25 cellular contexts compared by ENCODE assay signal in the genomic region with DNA sequence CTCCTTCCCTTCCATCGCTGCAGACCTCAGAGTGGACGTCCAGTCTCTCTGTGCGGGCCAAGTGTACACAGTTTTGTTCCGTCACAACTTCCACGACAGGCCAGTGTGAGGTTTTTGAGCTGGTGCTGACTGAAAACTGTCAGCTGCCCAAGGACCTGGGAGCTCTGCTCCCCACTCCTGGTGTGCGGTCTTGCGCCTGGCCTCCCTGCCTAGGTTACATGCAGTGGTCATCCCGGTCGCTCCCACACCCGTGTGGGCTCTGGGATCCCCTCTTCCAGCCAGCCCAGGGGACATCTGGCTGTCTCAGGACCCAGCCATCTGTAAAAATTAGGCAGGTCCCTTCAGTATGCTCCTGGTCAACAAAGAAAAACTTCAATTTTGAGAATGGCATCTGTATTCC.
DNase-seq lines count a peak whose midpoint lies in the region; ATAC-seq, FAIRE-seq and TF ChIP-seq lines count a peak whose summit lies in the region.
"Had no signal": no experiment of that assay in that cellular context is flagged by ENCODE, and none has a peak within 500 bp of the region (broad histone marks: within the 10 kb centered on the region; RNA-seq: fewer than 3 reads in every experiment).

No MANE protein-coding gene starts in this region.

- TF ChIP-seq CTCF in KMS-11 (conservative IDR thresholded peaks at IDR 0.05; ENCODE audit: low read depth, low read length) = no peak
- TF ChIP-seq CTCF in H1 (IDR thresholded peaks at IDR 0.05; ENCODE audit: control extremely low read depth in 1 of 3, insufficient read depth in 1 of 3, low read depth in 1 of 3, low read length in 3 of 3) = no peak
- no peak for TF ChIP-seq CTCF in tibial artery (IDR thresholded peaks at IDR 0.05)
- no peak for TF ChIP-seq CTCF in lower leg skin (IDR thresholded peaks at IDR 0.05)

- H3K9me3 Mint-ChIP-seq in activated CD4-positive, alpha-beta T cell treated with anti-CD3 and anti-CD28 coated beads for 36 hours (ENCODE audit: low read depth) = peaks cover 8% of the 10 kb centered on the region
- H3K9me3 Mint-ChIP-seq: CD4-positive, alpha-beta T cell had no signal

- TF ChIP-seq EP300 in H1 (IDR thresholded peaks at IDR 0.05; ENCODE audit: borderline replicate concordance in 1 of 2, low read depth in 2 of 2, low read length in 2 of 2) = no peak

- H3K4me3 ChIP-seq in KMS-11 (IDR thresholded peaks at IDR 0.05; ENCODE audit: insufficient read depth, low read depth, low read length) (no peak overlapping the region), H1 (ENCODE audit: extremely low read depth in 1 of 4, insufficient read depth in 2 of 4, low read depth in 3 of 4, low read length in 4 of 4) (no peak overlapping the region), tibial artery (no peak overlapping the region), lower leg skin (ENCODE audit: low read depth, poor library complexity, severe bottlenecking) (no peak overlapping the region)
- H3K4me3 ChIP-seq: PC-9, SJSA1 had no signal

- H2BK120ac ChIP-seq in H1 (replicated peaks; ENCODE audit: low read depth, low read length) = no peak overlapping the region

- H3K36me3 Mint-ChIP-seq in activated CD4-positive, alpha-beta T cell treated with anti-CD3 and anti-CD28 coated beads for 36 hours (ENCODE audit: low read depth) = no peaks in the 10 kb centered on the region

- H2BK20ac ChIP-seq in H1 (ENCODE audit: low read length) = no peak overlapping the region

- peaks cover 5% of the 10 kb centered on the region for H3K27me3 Mint-ChIP-seq in activated CD4-positive, alpha-beta T cell treated with anti-CD3 and anti-CD28 coated beads for 36 hours
- H3K27me3 Mint-ChIP-seq: CD4-positive, alpha-beta T cell had no signal

- H3K9me3 ChIP-seq in H1 (ENCODE audit: insufficient read depth in 2 of 2, low read depth in 1 of 2, low read length in 1 of 2) (no peaks in the 10 kb centered on the region; a peak in 1 of 4 replicates), tibial artery (no peaks in the 10 kb centered on the region)
- H3K9me3 ChIP-seq: SJSA1 had no signal

- no peak for TF ChIP-seq RAD21 in H1 (IDR thresholded peaks at IDR 0.05 in 1 of 2, conservative IDR thresholded peaks at IDR 0.05 in 1 of 2; ENCODE audit: low read depth in 2 of 2, low read length in 2 of 2)

- peaks cover 27% of the 10 kb centered on the region for H3K4me1 Mint-ChIP-seq in activated CD4-positive, alpha-beta T cell treated with anti-CD3 and anti-CD28 coated beads for 36 hours

- H3K56ac ChIP-seq in H1 (replicated peaks; ENCODE audit: insufficient read length, low read depth, low read length) = no peak overlapping the region

- CTCF ChIA-PET in activated CD4-positive, alpha-beta T cell treated with anti-CD3 and anti-CD28 coated beads for 36 hours (lab: Charles Lee) = interaction anchor here (0.6 kb wide), 1 partner anchor 1156 kb away, joined by 3 read pairs; no protein-coding TSS in a partner anchor
- CTCF ChIA-PET in H1 (lab: Charles Lee; ENCODE audit: partially characterized antibody) = interaction anchor here (1.1 to 1.2 kb wide), 2 partner anchors 16 to 27 kb away, joined by 3 read pairs; no protein-coding TSS in a partner anchor

- H3K79me1 ChIP-seq in H1 (ENCODE audit: low read depth, low read length) = no peaks in the 10 kb centered on the region

- H2AFZ ChIP-seq in KMS-11 (ENCODE audit: low read depth) (no peak overlapping the region), H1 (ENCODE audit: low read length) (no peak overlapping the region)
- H2AFZ ChIP-seq: PC-9 had no signal

- H3K27ac ChIP-seq in KMS-11 = no peak overlapping the region
- no peak overlapping the region for H3K27ac ChIP-seq in H1 (ENCODE audit: low read depth, low read length)
- H3K27ac ChIP-seq in tibial artery = peak overlapping the region; percentile 87 to 91
- H3K27ac ChIP-seq: PC-9, SJSA1 had no signal

- no peaks in the 10 kb centered on the region for H3K36me3 ChIP-seq in KMS-11 (ENCODE audit: insufficient read depth)
- no peaks in the 10 kb centered on the region for H3K36me3 ChIP-seq in H1 (ENCODE audit: control insufficient read depth in 2 of 4, insufficient read depth in 4 of 4, low read length in 3 of 4)
- H3K36me3 ChIP-seq in tibial artery = no peaks in the 10 kb centered on the region
- H3K36me3 ChIP-seq: SJSA1 had no signal

- TF ChIP-seq POLR2A in H1 (IDR thresholded peaks at IDR 0.05; ENCODE audit: control extremely low read depth in 1 of 2, low read depth in 2 of 2, low read length in 2 of 2) (no peak), lower leg skin (IDR thresholded peaks at IDR 0.05) (no peak)

- H3K4me3 Mint-ChIP-seq in activated CD4-positive, alpha-beta T cell treated with anti-CD3 and anti-CD28 coated beads for 36 hours = no peak overlapping the region
- H3K4me3 Mint-ChIP-seq: CD4-positive, alpha-beta T cell had no signal

- no peak for FAIRE-seq in H1 (lab: Jason Lieb, UNC)
- FAIRE-seq: GM12892, GM19239, H54, HepG2 had no signal

- H3K4ac ChIP-seq in H1 (replicated peaks; ENCODE audit: insufficient read length, low read depth, low read length) = no peak overlapping the region

- no peak overlapping the region for H4K91ac ChIP-seq in H1 (replicated peaks; ENCODE audit: insufficient read length, low read length)

- H2BK15ac ChIP-seq in H1 (ENCODE audit: low read length) = peak overlapping the region; percentile 92; the same call in 1 of the 2 replicates

- peaks cover 5% of the 10 kb centered on the region; the same call in 1 of the 2 replicates for H3K23me2 ChIP-seq in H1 (ENCODE audit: low read depth, low read length)

- no peak overlapping the region for H3K18ac ChIP-seq in H1 (ENCODE audit: extremely low read depth, low read length)

- H4K20me1 ChIP-seq in KMS-11 (ENCODE audit: insufficient read depth) = no peaks in the 10 kb centered on the region
- H4K20me1 ChIP-seq in H1 (replicated peaks in 1 of 2; ENCODE audit: control insufficient read depth in 1 of 2, insufficient read depth in 2 of 2, low read length in 2 of 2) = no peaks in the 10 kb centered on the region

- intact Hi-C loops in activated CD4-positive, alpha-beta T cell treated with anti-CD3 and anti-CD28 coated beads for 36 hours (cut with DNase I, micrococcal nuclease) = loop anchor here (1.0 to 5.0 kb wide), 4 partner anchors 13 to 200 kb away; partner anchors contain the start of gene ESYT2 (in 1 of the 2)
- intact Hi-C loops in tibial artery (cut with DNase I; ENCODE audit: low total_unique reads) (no loop called here), lower leg skin (cut with DNase I; ENCODE audit: low total_unique reads) (no loop called here), left colon (cut with DNase I, micrococcal nuclease) (no loop called here)

- DNase-seq in activated CD4-positive, alpha-beta T cell treated with anti-CD3 and anti-CD28 coated beads for 36 hours = no peak
- DNase-seq in activated CD4-positive, alpha-beta T cell treated with anti-CD3 and anti-CD28 coated beads, Interleukin-2, amount 50 U/mL, for 4 hours = no peak
- no peak for DNase-seq in H1 (ENCODE audit: low read depth in 1 of 2, low spot score in 2 of 2)
- no peak for DNase-seq in tibial artery
- no peak for DNase-seq in lower leg skin (ENCODE audit: low spot score in 2 of 2)
- no peak for DNase-seq in NCI-H748 (lab: John Stamatoyannopoulos, UW; ENCODE audit: unreplicated experiment)
- DNase-seq in left colon = no peak
- DNase-seq: 8988T; CD4-positive, alpha-beta T cell; DMS79; MV-4-11; NCI-H1105; NCI-H1436 treated with DMSO at 0.1 percent for 48 hours; NCI-H187 treated with DMSO at 0.1 percent for 48 hours; NCI-H2171 treated with DMSO at 0.1 percent for 48 hours; NCI-H524 treated with DMSO at 0.1 percent for 48 hours; PC-9; Right ventricle myocardium superior; RPMI8226 had no signal

- POLR2A ChIA-PET in activated CD4-positive, alpha-beta T cell treated with anti-CD3 and anti-CD28 coated beads for 36 hours (lab: Charles Lee) = interaction anchor here (0.9 kb wide), 1 partner anchor 180 kb away, joined by 4 read pairs; no protein-coding TSS in a partner anchor
- POLR2A ChIA-PET in H1 (lab: Charles Lee; ENCODE audit: partially characterized antibody) = no interaction called here

- H2BK5ac ChIP-seq in H1 (ENCODE audit: low read depth, low read length) = no peak overlapping the region

- H4K5ac ChIP-seq in H1 (ENCODE audit: insufficient read length, low read depth, low read length) = no peak overlapping the region

- H3K79me2 ChIP-seq in KMS-11 (ENCODE audit: insufficient read depth, low read depth) (no peaks in the 10 kb centered on the region), H1 (ENCODE audit: control insufficient read depth in 1 of 2, insufficient read depth in 2 of 2, low read length in 2 of 2) (no peaks in the 10 kb centered on the region)

- H3K4me2 ChIP-seq in KMS-11 = peak overlapping the region; percentile 7; the same call in 1 of the 2 replicates
- H3K4me2 ChIP-seq in H1 (ENCODE audit: insufficient read depth in 1 of 2, low read depth in 2 of 2, low read length in 2 of 2) = no peak overlapping the region
- H3K4me2 ChIP-seq: PC-9 had no signal

- 0 out of 2 replicates have a peak overlapping the region, but pooled peaks have one; percentile 17 for H2BK12ac ChIP-seq in H1 (ENCODE audit: low read depth, low read length)

- 92% methylated on average over 10 of the region's 10 CpGs; no CpG with 5 or more reads in 1 of the 2 experiments for WGBS in H1 (ENCODE audit: extremely low coverage in 1 of 2, insufficient coverage in 1 of 2, insufficient read length in 1 of 2, insufficient replicate concordance in 2 of 2, low coverage in 1 of 2, low lambda C conversion rate in 2 of 2, missing lambda C conversion rate in 1 of 2), 2 experiments
- 91 to 92% methylated on average over 10 of the region's 10 CpGs for WGBS in lower leg skin, 2 donors

- no peak overlapping the region for H4K8ac ChIP-seq in H1 (ENCODE audit: extremely low read depth, insufficient read depth, low read length)

- peak overlapping the region; percentile 22 for H3K27ac Mint-ChIP-seq in activated CD4-positive, alpha-beta T cell treated with anti-CD3 and anti-CD28 coated beads for 36 hours
- H3K27ac Mint-ChIP-seq: CD4-positive, alpha-beta T cell had no signal

- peaks cover 22% of the 10 kb centered on the region for H3K4me1 ChIP-seq in KMS-11 (ENCODE audit: low read depth, poor library complexity, severe bottlenecking)
- H3K4me1 ChIP-seq in H1 (replicated peaks in 1 of 4; ENCODE audit: control insufficient read depth in 3 of 4, insufficient read depth in 4 of 4, low read length in 3 of 4) = peaks cover 0 to 5% (median 3%) of the 10 kb centered on the region in 4 experiments; a peak in 3 of 7 replicates
- H3K4me1 ChIP-seq in tibial artery = peaks cover 4 to 54% (median 46%) of the 10 kb centered on the region in 4 donors
- H3K4me1 ChIP-seq: SJSA1 had no signal

- no peak overlapping the region for H2AK5ac ChIP-seq in H1 (ENCODE audit: low read depth, low read length)

- H3K27me3 ChIP-seq in KMS-11 (ENCODE audit: insufficient read depth, low read depth) (no peaks in the 10 kb centered on the region), H1 (replicated peaks in 1 of 4; ENCODE audit: control insufficient read depth in 3 of 4, extremely low read depth in 1 of 4, insufficient read depth in 3 of 4, low read length in 3 of 4) (no peaks in the 10 kb centered on the region), tibial artery (no peaks in the 10 kb centered on the region)
- H3K27me3 ChIP-seq: SJSA1 had no signal

- no peak overlapping the region for H3K14ac ChIP-seq in H1 (ENCODE audit: insufficient read length)

- H3K9ac ChIP-seq in KMS-11 = no peak overlapping the region
- H3K9ac ChIP-seq in H1 (replicated peaks in 1 of 4; ENCODE audit: extremely low read depth in 1 of 4, low read depth in 3 of 4, low read length in 3 of 4) = no peak overlapping the region

- ATAC-seq in activated CD4-positive, alpha-beta T cell treated with anti-CD3 and anti-CD28 coated beads for 36 hours = peak; percentile 5
- no peak for ATAC-seq in left colon
- ATAC-seq: HepG2 had no signal

- no peak overlapping the region for H3K23ac ChIP-seq in H1 (ENCODE audit: insufficient read length)

Comparison
In these comparisons a context has a peak if more than half of its experiments do, and no peak if none do; other contexts are left out.
1. H3K27ac ChIP-seq: peak in tibial artery (2 of 2); none in KMS-11 (single experiment) and H1 (single experiment).
2. intact Hi-C loops: an anchor here in activated CD4-positive, alpha-beta T cell treated with anti-CD3 and anti-CD28 coated beads for 36 hours (1.0 to 5.0 kb wide); none called in tibial artery, lower leg skin and left colon.